Comparison of ENCODE assay signal across 8 cellular contexts in genomic region chr1:27574871-27575831, GRCh38. TPM values are rescaled to one million over a fixed set of nuclear protein-coding genes. Genes with fewer than 3 reads are reported as not detected.
A peak's percentile ranks its signal among the peaks of the same experiment; 100 is the strongest.
DNase-seq lines count a peak whose midpoint lies in the region; ATAC-seq and TF ChIP-seq lines count a peak whose summit lies in the region.

No MANE protein-coding gene starts in this region.

- POLR2A ChIA-PET in CD4-positive, alpha-beta T cell (lab: Charles Lee) = interaction anchor here (1.1 kb wide), 1 partner anchor 88 kb away, joined by 3 read pairs; no protein-coding TSS in a partner anchor

- WGBS in mammary epithelial cell (ENCODE audit: low coverage, missing lambda C conversion rate) = 5% methylated on average over 21 of the region's 83 CpGs
- WGBS in spleen, 5 donors = 16 to 54% (median 21%) methylated on average over 26 to 83 of the region's 83 CpGs

- H3K4me1 ChIP-seq in mammary epithelial cell (ENCODE audit: insufficient read depth, low read length) (peaks cover 70% of the 10 kb centered on the region), spleen (peaks cover 55 to 100% (median 84%) of the 10 kb centered on the region in 6 donors)

- H3K27ac ChIP-seq in CD4-positive, alpha-beta T cell (ENCODE audit: low read depth, low read length) = no peak overlapping the region
- H3K27ac ChIP-seq in mammary epithelial cell (ENCODE audit: insufficient read depth, low read depth, low read length) (peak overlapping the region; percentile 20), spleen (peak overlapping the region; percentile 48 to 96 (median 84))

- H4K20me1 ChIP-seq in mammary epithelial cell (ENCODE audit: insufficient read depth, low read length) = no peaks in the 10 kb centered on the region

- CTCF ChIA-PET in CD4-positive, alpha-beta T cell (lab: Charles Lee) = interaction anchor here (0.5 to 1.9 kb wide), 3 partner anchors 18 to 578 kb away, joined by 3 to 6 read pairs (median 4); no protein-coding TSS in a partner anchor
- CTCF ChIA-PET in mammary epithelial cell (lab: Charles Lee; ENCODE audit: low non-redundant PET) = interaction anchor here (0.6 kb wide), 3 partner anchors 32 to 90 kb away, joined by 3 to 5 read pairs (median 4); no protein-coding TSS in a partner anchor

- H3K4me2 ChIP-seq in mammary epithelial cell (ENCODE audit: insufficient read depth, low read depth, low read length) = peak overlapping the region; percentile 88

- no peaks in the 10 kb centered on the region for H3K27me3 ChIP-seq in CD4-positive, alpha-beta T cell (ENCODE audit: control insufficient read depth, insufficient read depth, low read length)
- H3K27me3 ChIP-seq in mammary epithelial cell (ENCODE audit: insufficient read depth, low read length) = no peaks in the 10 kb centered on the region
- H3K27me3 ChIP-seq in spleen (replicated peaks in 1 of 7) = peaks cover 0 to 15% (median 0%) of the 10 kb centered on the region in 7 donors

- no peaks in the 10 kb centered on the region for H3K9me3 Mint-ChIP-seq in CD4-positive, alpha-beta T cell

- no peak for TF ChIP-seq CTCF in CD4-positive, alpha-beta T cell (IDR thresholded peaks at IDR 0.05)
- no peak for TF ChIP-seq CTCF in mammary epithelial cell (conservative IDR thresholded peaks at IDR 0.05 in 1 of 2, IDR thresholded peaks at IDR 0.05 in 1 of 2; ENCODE audit: extremely low read depth in 1 of 2, insufficient read depth in 1 of 2, low read depth in 1 of 2, low read length in 2 of 2)
- peak in 1 of 11 experiments; percentile 21 for TF ChIP-seq CTCF in spleen (IDR thresholded peaks at IDR 0.05 in 8 of 11, conservative IDR thresholded peaks at IDR 0.05 in 3 of 11)

- H3K4me3 ChIP-seq in mammary epithelial cell (replicated peaks in 1 of 3; ENCODE audit: insufficient read depth in 1 of 3, low read depth in 2 of 3, low read length in 3 of 3) (peak overlapping the region in 2 of 3 experiments; percentile 10 to 18), spleen (peak overlapping the region; percentile 16 to 69 (median 40))

- no peak overlapping the region for H3K9ac ChIP-seq in mammary epithelial cell (ENCODE audit: insufficient read depth, low read length)

- H3K27ac Mint-ChIP-seq in CD4-positive, alpha-beta T cell = no peak overlapping the region

- H3K9me3 ChIP-seq in CD4-positive, alpha-beta T cell (ENCODE audit: control insufficient read depth, low read length) = no peaks in the 10 kb centered on the region
- H3K9me3 ChIP-seq in mammary epithelial cell (replicated peaks; ENCODE audit: insufficient read depth, low read length) (no peaks in the 10 kb centered on the region), spleen (no peaks in the 10 kb centered on the region)

- no peak for DNase-seq in CD4-positive, alpha-beta T cell
- DNase-seq in NCI-H146 treated with DMSO at 0.1 percent for 48 hours (lab: John Stamatoyannopoulos, UW; ENCODE audit: unreplicated experiment) (peak; percentile 23), mammary epithelial cell (peak; percentile 68), islet precursor cell (peak; percentile 94), spleen (no peak), activated gamma-delta T cell treated with Interleukin-2 at 50 U/mL for 16 hours (no peak)

- no TSS peak for BruUV-seq in mammary epithelial cell (replicated peaks; lab: Mats Ljungman, UMichigan)

- TF ChIP-seq POLR2A in spleen (IDR thresholded peaks at IDR 0.05) = no peak

- peaks cover 87% of the 10 kb centered on the region for H3K79me2 ChIP-seq in mammary epithelial cell (ENCODE audit: insufficient read depth, low read length)

- H3K4me1 Mint-ChIP-seq in CD4-positive, alpha-beta T cell (ENCODE audit: low read depth) = peaks cover 53% of the 10 kb centered on the region

- H3K36me3 Mint-ChIP-seq in CD4-positive, alpha-beta T cell (ENCODE audit: low read depth) = no peaks in the 10 kb centered on the region

- peaks cover 10% of the 10 kb centered on the region for H3K27me3 Mint-ChIP-seq in CD4-positive, alpha-beta T cell

- in situ Hi-C loops in mammary epithelial cell (cut with MboI; ENCODE audit: low sequenced_read_pairs in 2 of 2) = no loop called here

- dilution Hi-C loops in mammary epithelial cell (cut with HindIII; ENCODE audit: low sequenced_read_pairs) = loop anchor here (5.0 kb wide), 1 partner anchor 77 kb away; no protein-coding TSS in a partner anchor

- H2AFZ ChIP-seq in mammary epithelial cell (ENCODE audit: low read depth, low read length) = peak overlapping the region; percentile 28

- intact Hi-C loops in CD4-positive, alpha-beta T cell (cut with DNase I, micrococcal nuclease) = no loop called here
- intact Hi-C loops in mammary epithelial cell (cut with micrococcal nuclease) = loop anchor here (1.0 kb wide), 1 partner anchor 18 kb away; no protein-coding TSS in a partner anchor
- intact Hi-C loops in spleen (cut with DNase I; ENCODE audit: low total_unique reads) = no loop called here

- peak overlapping the region; percentile 54 for H3K4me3 Mint-ChIP-seq in CD4-positive, alpha-beta T cell

- peak; percentile 43 for ATAC-seq in CD4-positive, alpha-beta T cell (ENCODE audit: poor library complexity)
- no peak for ATAC-seq in GM18868 (IDR thresholded peaks at IDR 0.05; ENCODE audit: unreplicated experiment)
- ATAC-seq in GM21529 (IDR thresholded peaks at IDR 0.05; ENCODE audit: unreplicated experiment) = no peak

- H3K36me3 ChIP-seq in mammary epithelial cell (ENCODE audit: insufficient read depth, low read length) (no peaks in the 10 kb centered on the region), spleen (no peaks in the 10 kb centered on the region)

RNA-seq across cellular contexts. Expression of gene AHDC1, which starts 28.8 kb away (rescaled TPM):
- total RNA-seq in CD4-positive, alpha-beta T cell = 10 to 100 TPM; 20.8 to 22.9 TPM
- total RNA-seq in mammary epithelial cell (10 to 100 TPM; 35.3 to 51.8 TPM), spleen (100 to 1,000 TPM in 1 of 7 donors, 10 to 100 TPM in 6; 35.1 to 104 (median 54.6) TPM)
- polyA plus RNA-seq in mammary epithelial cell (8.0 TPM), spleen (10 to 100 TPM in 1 of 3 donors, 1 to 10 TPM in 2; 3.2 to 24.2 (median 4.3) TPM)
- 21.4 TPM for polyA minus RNA-seq in mammary epithelial cell

RNA-seq across cellular contexts. Expression of gene FGR, which starts 59.8 kb away (rescaled TPM):
- total RNA-seq in CD4-positive, alpha-beta T cell = 1 to 10 TPM; 3.0 to 3.2 TPM
- total RNA-seq in mammary epithelial cell (under 1 TPM; 0.50 to 0.56 TPM), spleen (100 to 1,000 TPM in 6 of 7 donors, 10 to 100 TPM in 1; 90.5 to 249 (median 134) TPM)
- polyA plus RNA-seq in mammary epithelial cell (0.06 TPM), spleen (10 to 100 TPM; 44.7 to 94.2 (median 78.6) TPM)
- not detected for polyA minus RNA-seq in mammary epithelial cell

Comparison
In these comparisons a context has a peak if more than half of its experiments do, and no peak if none do; other contexts are left out.
1. DNase-seq: peak in NCI-H146 treated with DMSO at 0.1 percent for 48 hours (single experiment), mammary epithelial cell (single experiment) and islet precursor cell (single experiment); none in CD4-positive, alpha-beta T cell (0 of 10), spleen (single experiment) and activated gamma-delta T cell treated with Interleukin-2 at 50 U/mL for 16 hours (single experiment).
2. RNA of gene FGR, which starts 59.8 kb away (total RNA-seq): 90.5 to 249 TPM in spleen; 3.0 to 3.2 TPM in CD4-positive, alpha-beta T cell and 0.50 to 0.56 TPM in mammary epithelial cell; every median in the first group is over 10 times any median in the second.